14 cellular contexts compared by ENCODE assay signal in the genomic region with DNA sequence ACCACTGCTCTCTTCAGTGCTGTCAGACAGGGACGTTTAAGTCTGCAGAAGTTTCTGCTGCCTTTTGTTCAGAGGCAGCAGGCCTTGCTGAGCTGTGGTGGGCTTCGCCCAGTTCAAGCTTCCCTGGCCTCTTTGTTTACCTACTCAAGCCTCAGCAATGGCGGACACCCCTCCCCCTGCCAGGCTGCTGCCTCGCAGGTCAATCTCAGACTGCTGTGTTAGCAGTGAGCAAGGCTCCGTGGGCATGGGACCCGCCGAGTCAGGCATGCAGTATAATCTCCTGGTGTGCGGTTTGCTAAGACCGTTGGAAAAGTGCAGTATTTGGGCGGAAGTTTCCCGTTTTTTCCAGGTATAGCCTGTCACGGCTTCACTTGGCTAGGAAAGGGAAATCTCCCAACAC. TPM values are rescaled to one million over a fixed set of nuclear protein-coding genes. Genes with fewer than 3 reads are reported as not detected.
"Had no signal": no experiment of that assay in that cellular context is flagged by ENCODE, and none has a peak within 500 bp of the region (broad histone marks: within the 10 kb centered on the region; RNA-seq: fewer than 3 reads in every experiment).

No MANE protein-coding gene starts in this region.

RNA-seq across cellular contexts. Expression of gene ARG1, which starts 41.3 kb away (rescaled TPM):
- total RNA-seq: activated B cell treated with CpG ODN at 0.5 μM for 24 hours; activated CD4-positive, alpha-beta memory T cell treated with anti-CD3 and anti-CD28 coated beads for 36 hours; activated CD8-positive, alpha-beta memory T cell treated with anti-CD3 and anti-CD28 coated beads for 36 hours; activated CD8-positive, alpha-beta memory T cell treated with anti-CD3 and anti-CD28 coated beads, Interleukin-2, amount 10 ng/mL, durations not matched to agents 7 days and 5 days; activated CD8-positive, alpha-beta T cell treated with anti-CD3 and anti-CD28 coated beads, Interleukin-2, amount 10 ng/mL, durations not matched to agents 7 days and 5 days; activated naive CD8-positive, alpha-beta T cell treated with anti-CD3 and anti-CD28 coated beads for 36 hours; activated T-helper 1 cell treated with anti-CD3 and anti-CD28 coated beads, Interleukin-12 subunit alpha, Interleukin-12 subunit beta, Interleukin-2, Interleukin-4 antibody, amounts not matched to agents 30 ng/mL and 10 ng/mL and 1 ng/mL, durations not matched to agents 14 hours and 24 hours and 36 hours; ascending aorta; cardiac muscle cell; dermis microvascular lymphatic vessel endothelial cell; endothelial cell of umbilical vein; fibroblast of lung; fibroblast of villous mesenchyme; glomerular endothelial cell had no signal
- polyA plus RNA-seq: endothelial cell of umbilical vein, fibroblast of lung had no signal
